In genomic region chr7:584820-585219, GRCh38 we compare ENCODE assay signal across 1 cellular context.
TF ChIP-seq lines count a peak whose summit lies in the region.

No MANE protein-coding gene starts in this region.

TF ChIP-seq in GM23338, 12 proteins besides CTCF, POLR2A, EP300 and RAD21 (continued from another document):
- TF ChIP-seq ZNF462 (CRISPR knock-in tag; IDR thresholded peaks at IDR 0.05), result no peak
- TF ChIP-seq ZNF114 (CRISPR knock-in tag; IDR thresholded peaks at IDR 0.05), result no peak
- TF ChIP-seq POLR2AphosphoS5 (IDR thresholded peaks at IDR 0.05; ENCODE audit: low read depth), result no peak
